ENCODE assay signal across 9 cellular contexts in the genomic region with DNA sequence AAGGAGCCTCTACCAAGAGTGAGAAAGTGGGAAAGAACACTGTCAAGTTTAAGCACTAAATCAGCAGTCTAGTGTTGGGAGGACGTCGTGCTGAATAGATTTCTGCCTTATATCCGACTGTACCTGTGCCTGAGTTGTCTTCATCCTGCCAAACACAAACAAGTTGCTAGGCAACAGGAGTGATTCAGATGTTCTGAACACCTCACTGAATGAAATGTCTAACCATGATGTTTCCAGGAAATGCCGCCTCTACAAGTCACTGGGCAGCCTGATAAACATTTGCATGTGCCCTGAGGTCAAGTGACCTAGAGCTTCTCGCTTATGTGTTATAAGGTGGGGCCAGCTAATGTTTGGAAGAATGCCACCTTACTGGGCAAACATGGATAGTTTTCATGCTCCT. TPM values are rescaled to one million over a fixed set of nuclear protein-coding genes. Genes with fewer than 3 reads are reported as not detected.
DNase-seq lines count a peak whose midpoint lies in the region; ATAC-seq and TF ChIP-seq lines count a peak whose summit lies in the region.
"Had no signal": no experiment of that assay in that cellular context is flagged by ENCODE, and none has a peak within 500 bp of the region (broad histone marks: within the 10 kb centered on the region; RNA-seq: fewer than 3 reads in every experiment).

No MANE protein-coding gene starts in this region.

- no peaks in the 10 kb centered on the region for H3K36me3 Mint-ChIP-seq in activated naive CD4-positive, alpha-beta T cell treated with anti-CD3 and anti-CD28 coated beads, Interleukin-2, amount 50 U/mL, for 72 hours
- H3K36me3 Mint-ChIP-seq in T-helper 17 cell (ENCODE audit: low read depth) = peaks cover 6% of the 10 kb centered on the region

- TF ChIP-seq CTCF in thoracic aorta (IDR thresholded peaks at IDR 0.05) = no peak

- no peak overlapping the region for H3K27ac ChIP-seq in thoracic aorta

- peak overlapping the region in 1 of 2 donors; percentile 87 for H3K27ac Mint-ChIP-seq in activated naive CD4-positive, alpha-beta T cell treated with anti-CD3 and anti-CD28 coated beads, Interleukin-2, amount 50 U/mL, for 72 hours
- H3K27ac Mint-ChIP-seq in T-helper 17 cell = no peak overlapping the region

- no peak overlapping the region for H3K4me3 ChIP-seq in thoracic aorta

- H3K4me1 ChIP-seq in thoracic aorta (ENCODE audit: control insufficient read depth in 1 of 2, low read depth in 2 of 2) = peaks cover 0 to 6% of the 10 kb centered on the region in 2 donors

- H3K36me3 ChIP-seq in thoracic aorta = no peaks in the 10 kb centered on the region

- H3K9me3 ChIP-seq in T-helper 17 cell (ENCODE audit: control insufficient read depth, low read length, poor library complexity, severe bottlenecking) (no peaks in the 10 kb centered on the region), thoracic aorta (no peaks in the 10 kb centered on the region)

- no peaks in the 10 kb centered on the region for H3K27me3 ChIP-seq in thoracic aorta (replicated peaks; ENCODE audit: insufficient read depth)

- no peaks in the 10 kb centered on the region for H3K9me3 Mint-ChIP-seq in activated naive CD4-positive, alpha-beta T cell treated with anti-CD3 and anti-CD28 coated beads, Interleukin-2, amount 50 U/mL, for 72 hours

- peak in 1 of 2 donors; percentile 35 for DNase-seq in activated naive CD4-positive, alpha-beta T cell treated with anti-CD3 and anti-CD28 coated beads, Interleukin-2, amount 50 U/mL, for 72 hours (ENCODE audit: low spot score in 2 of 2)
- no peak for DNase-seq in activated naive CD4-positive, alpha-beta T cell treated with Interleukin-2 at 50 U/mL for 16 hours
- DNase-seq in T-helper 17 cell = no peak
- DNase-seq in glomerular endothelial cell (ENCODE audit: extremely low read depth, low read depth, low spot score) = peak; percentile 91
- peak; percentile 4 for DNase-seq in thoracic aorta (ENCODE audit: low spot score)
- no peak for DNase-seq in NCI-H345 (lab: John Stamatoyannopoulos, UW)
- no peak for DNase-seq in NCI-H1694 treated with DMSO at 0.1 percent for 48 hours (lab: John Stamatoyannopoulos, UW)
- no peak for DNase-seq in cerebellum (ENCODE audit: low spot score)
- DNase-seq: DND-41 had no signal

- H3K4me3 Mint-ChIP-seq in T-helper 17 cell = no peak overlapping the region

- H3K27me3 Mint-ChIP-seq in T-helper 17 cell = peaks cover 50% of the 10 kb centered on the region

- H3K4me1 Mint-ChIP-seq in T-helper 17 cell = peaks cover 8% of the 10 kb centered on the region

- ATAC-seq in activated naive CD4-positive, alpha-beta T cell treated with anti-CD3 and anti-CD28 coated beads, Interleukin-2, amount 50 U/mL, for 72 hours = peak; percentile 48 to 79
- ATAC-seq in T-helper 17 cell (peak; percentile 74), thoracic aorta (ENCODE audit: insufficient number of reproducible peaks, low FRiP score, low read depth) (no peak)

RNA-seq across cellular contexts. Expression of gene SGMS2, which starts 37.9 kb away (rescaled TPM):
- total RNA-seq in activated naive CD4-positive, alpha-beta T cell treated with anti-CD3 and anti-CD28 coated beads, Interleukin-2, amount 50 U/mL, for 72 hours = 1 to 10 TPM in 1 of 2 donors, under 1 TPM in 1; 0.16 to 1.1 TPM
- total RNA-seq in T-helper 17 cell = under 1 TPM in 1 of 2 donors, not detected in 1; 0.32 TPM
- 45.4 and 47.6 TPM in 2 replicates for total RNA-seq in glomerular endothelial cell
- 100 to 1,000 TPM; 119 to 231 TPM for total RNA-seq in thoracic aorta
- 5.2 TPM for total RNA-seq in cerebellum

Comparison
In these comparisons a context has a peak if more than half of its experiments do, and no peak if none do; other contexts are left out.
1. DNase-seq: peak in glomerular endothelial cell (single experiment) and thoracic aorta (single experiment); none in activated naive CD4-positive, alpha-beta T cell treated with Interleukin-2 at 50 U/mL for 16 hours (single experiment), T-helper 17 cell (0 of 3), NCI-H345 (single experiment), NCI-H1694 treated with DMSO at 0.1 percent for 48 hours (single experiment) and cerebellum (single experiment).